11 cellular contexts compared by ENCODE assay signal in genomic region chr19:31127132-31127967, GRCh38.
DNase-seq lines count a peak whose midpoint lies in the region; ATAC-seq and TF ChIP-seq lines count a peak whose summit lies in the region.
"Had no signal": no experiment of that assay in that cellular context is flagged by ENCODE, and none has a peak within 500 bp of the region (broad histone marks: within the 10 kb centered on the region; RNA-seq: fewer than 3 reads in every experiment).

No MANE protein-coding gene starts in this region.

- intact Hi-C loops in cardiac septum (cut with DNase I) (no loop called here), left ventricle myocardium inferior (cut with micrococcal nuclease) (no loop called here), testis (cut with DNase I; ENCODE audit: low total_unique reads) (no loop called here), PC-9 (cut with micrococcal nuclease; ENCODE audit: unreplicated experiment) (no loop called here)

- WGBS in testis, 2 donors, result 70 to 73% methylated on average over 14 of the region's 14 CpGs

- H4K20me1 ChIP-seq in PC-9 (ENCODE audit: insufficient read depth), result no peaks in the 10 kb centered on the region

- DNase-seq in cardiac septum (ENCODE audit: low spot score), result peak; percentile 67
- DNase-seq in left ventricle myocardium inferior, result no peak
- DNase-seq in astrocyte of the hippocampus (ENCODE audit: low read depth, low spot score), result peak; percentile 92
- peak; percentile 86 for DNase-seq in kidney tubule cell (ENCODE audit: low spot score)
- no peak for DNase-seq in testis
- DNase-seq in PC-9, result no peak
- DNase-seq in type B pancreatic cell (ENCODE audit: extremely low spot score, unreplicated experiment), result no peak
- DNase-seq: CD4-positive, alpha-beta T cell; midbrain; MM.1S had no signal

- H3K27me3 ChIP-seq in left ventricle myocardium inferior (ENCODE audit: low read depth), result peaks cover 9% of the 10 kb centered on the region
- no peaks in the 10 kb centered on the region for H3K27me3 ChIP-seq in testis
- peaks cover 14% of the 10 kb centered on the region; the same call in 1 of the 2 replicates for H3K27me3 ChIP-seq in PC-9 (ENCODE audit: insufficient read depth, low read depth)

- no peak for TF ChIP-seq POLR2A in testis (IDR thresholded peaks at IDR 0.05)

- no peak overlapping the region for H2AFZ ChIP-seq in PC-9

- no peaks in the 10 kb centered on the region for H3K9me3 Mint-ChIP-seq in type B pancreatic cell
- H3K9me3 Mint-ChIP-seq: CD4-positive, alpha-beta T cell had no signal

- H3K4me1 ChIP-seq in left ventricle myocardium inferior (no peaks in the 10 kb centered on the region), testis (no peaks in the 10 kb centered on the region), PC-9 (replicated peaks; ENCODE audit: insufficient read depth) (no peaks in the 10 kb centered on the region)

- no peaks in the 10 kb centered on the region for H3K9me2 ChIP-seq in PC-9 (ENCODE audit: insufficient read depth)

- H3K36me3 Mint-ChIP-seq in type B pancreatic cell, result no peaks in the 10 kb centered on the region

- H3K27me3 Mint-ChIP-seq in type B pancreatic cell, result peaks cover 3% of the 10 kb centered on the region

- H3K4me3 ChIP-seq in left ventricle myocardium inferior (no peak overlapping the region), testis (no peak overlapping the region), PC-9 (no peak overlapping the region)

- no peaks in the 10 kb centered on the region for H3K79me2 ChIP-seq in PC-9 (ENCODE audit: low read depth)

- H3K4me3 Mint-ChIP-seq in type B pancreatic cell, result no peak overlapping the region
- H3K4me3 Mint-ChIP-seq: CD4-positive, alpha-beta T cell had no signal

- peaks cover 6% of the 10 kb centered on the region for H3K4me1 Mint-ChIP-seq in type B pancreatic cell (ENCODE audit: unreplicated experiment)

- no peak overlapping the region for H3K27ac Mint-ChIP-seq in type B pancreatic cell
- H3K27ac Mint-ChIP-seq: CD4-positive, alpha-beta T cell had no signal

- TF ChIP-seq CTCF in left ventricle myocardium inferior (IDR thresholded peaks at IDR 0.05; ENCODE audit: borderline replicate concordance) (no peak), testis (IDR thresholded peaks at IDR 0.05) (no peak), PC-9 (conservative IDR thresholded peaks at IDR 0.05) (no peak), type B pancreatic cell (conservative IDR thresholded peaks at IDR 0.05) (no peak)

- H3F3A ChIP-seq in PC-9 (ENCODE audit: insufficient read depth, low read depth), result no peaks in the 10 kb centered on the region

- CTCF ChIA-PET in PC-9 (lab: Charles Lee), result no interaction called here

- ATAC-seq in GM18909 (IDR thresholded peaks at IDR 0.05; ENCODE audit: poor library complexity, unreplicated experiment), result no peak

- H3K9me3 ChIP-seq in left ventricle myocardium inferior (replicated peaks), result no peaks in the 10 kb centered on the region
- H3K9me3 ChIP-seq in testis, result no peaks in the 10 kb centered on the region
- H3K9me3 ChIP-seq in PC-9 (ENCODE audit: insufficient read depth, low read depth), result no peaks in the 10 kb centered on the region

- H3K4me2 ChIP-seq in PC-9, result no peak overlapping the region

- POLR2A ChIA-PET in PC-9 (lab: Charles Lee; ENCODE audit: unreplicated experiment), result no interaction called here

- no TSS peak for BruUV-seq in PC-9 (replicated peaks; lab: Mats Ljungman, UMichigan)

- no peaks in the 10 kb centered on the region for H3K36me3 ChIP-seq in left ventricle myocardium inferior
- H3K36me3 ChIP-seq in testis (ENCODE audit: low read depth, missing control alignments), result no peaks in the 10 kb centered on the region
- H3K36me3 ChIP-seq in PC-9 (ENCODE audit: low read depth), result no peaks in the 10 kb centered on the region

- H3K27ac ChIP-seq in left ventricle myocardium inferior (replicated peaks), result no peak overlapping the region
- H3K27ac ChIP-seq in testis, result no peak overlapping the region
- no peak overlapping the region for H3K27ac ChIP-seq in PC-9

Comparison
In these comparisons a context has a peak if more than half of its experiments do, and no peak if none do; other contexts are left out.
1. DNase-seq: peak in cardiac septum (single experiment), astrocyte of the hippocampus (single experiment) and kidney tubule cell (single experiment); none in left ventricle myocardium inferior (single experiment), testis (single experiment), PC-9 (0 of 2) and type B pancreatic cell (single experiment).